Comparison of ENCODE assay signal across 28 cellular contexts in genomic region chr13:112103971-112104872, GRCh38. TPM values are rescaled to one million over a fixed set of nuclear protein-coding genes. Genes with fewer than 3 reads are reported as not detected.
DNase-seq lines count a peak whose midpoint lies in the region; ATAC-seq, FAIRE-seq and TF ChIP-seq lines count a peak whose summit lies in the region.
"Had no signal": no experiment of that assay in that cellular context is flagged by ENCODE, and none has a peak within 500 bp of the region (broad histone marks: within the 10 kb centered on the region; RNA-seq: fewer than 3 reads in every experiment).

No MANE protein-coding gene starts in this region.

- H3K36me3 Mint-ChIP-seq in chondrocyte (ENCODE audit: low read depth) (no peaks in the 10 kb centered on the region), progenitor cell of endocrine pancreas (ENCODE audit: insufficient read depth) (no peaks in the 10 kb centered on the region)
- H3K36me3 Mint-ChIP-seq in stimulated activated memory B cell treated with anti-CD40 and anti-IgM and Interleukin-4, amounts not matched to agents 10 μg/mL and 1 μg/mL and 100 μg/mL, for 72 hours, result no peaks in the 10 kb centered on the region

- intact Hi-C loops in kidney (cut with DNase I) (no loop called here), gastrocnemius medialis (cut with DNase I; ENCODE audit: low total_unique reads) (no loop called here)

- H3K4me1 ChIP-seq in kidney (ENCODE audit: control insufficient read depth in 1 of 2, insufficient read depth in 1 of 2, low read depth in 1 of 2, low read length in 2 of 2) (no peaks in the 10 kb centered on the region), gastrocnemius medialis (no peaks in the 10 kb centered on the region)
- H3K4me1 ChIP-seq: psoas muscle, uterus had no signal

- no peak for TF ChIP-seq CTCF in chondrocyte (IDR thresholded peaks at IDR 0.05)
- TF ChIP-seq CTCF in kidney (IDR thresholded peaks at IDR 0.05; ENCODE audit: borderline replicate concordance, extremely low read depth, insufficient read depth), result no peak
- no peak for TF ChIP-seq CTCF in progenitor cell of endocrine pancreas (IDR thresholded peaks at IDR 0.05; ENCODE audit: unreplicated experiment)
- TF ChIP-seq CTCF in gastrocnemius medialis (IDR thresholded peaks at IDR 0.05 in 4 of 5, conservative IDR thresholded peaks at IDR 0.05 in 1 of 5), result no peak

- in situ Hi-C loops in gastrocnemius medialis (cut with MboI; ENCODE audit: low sequenced_read_pairs in 4 of 4), result no loop called here

- H3K27me3 ChIP-seq in gastrocnemius medialis, result peaks cover 36 to 62% (median 60%) of the 10 kb centered on the region in 3 donors

- H3K4me1 Mint-ChIP-seq in chondrocyte (ENCODE audit: low read depth), result peaks cover 12% of the 10 kb centered on the region
- peaks cover 9% of the 10 kb centered on the region for H3K4me1 Mint-ChIP-seq in progenitor cell of endocrine pancreas (ENCODE audit: low read depth)
- H3K4me1 Mint-ChIP-seq in stimulated activated memory B cell treated with anti-CD40 and anti-IgM and Interleukin-4, amounts not matched to agents 10 μg/mL and 1 μg/mL and 100 μg/mL, for 72 hours, result peaks cover 6% of the 10 kb centered on the region

- no peak overlapping the region for H3K27ac Mint-ChIP-seq in chondrocyte (ENCODE audit: unreplicated experiment)
- no peak overlapping the region for H3K27ac Mint-ChIP-seq in progenitor cell of endocrine pancreas
- H3K27ac Mint-ChIP-seq in stimulated activated memory B cell treated with anti-CD40 and anti-IgM and Interleukin-4, amounts not matched to agents 10 μg/mL and 1 μg/mL and 100 μg/mL, for 72 hours, result no peak overlapping the region
- H3K27ac Mint-ChIP-seq: T-helper 1 cell treated with Interleukin-12 subunit alpha and Interleukin-12 subunit beta and Interleukin-4 antibody, amounts not matched to agents 30 μg/mL and 1 μg/mL, for 36 hours had no signal

- DNase-seq in ELF-1 (ENCODE audit: low read depth, low spot score), result peak; percentile 60
- no peak for DNase-seq in chondrocyte (ENCODE audit: low spot score)
- peak; percentile 65 for DNase-seq in kidney
- no peak for DNase-seq in progenitor cell of endocrine pancreas (ENCODE audit: low spot score, unreplicated experiment)
- no peak for DNase-seq in cortex of kidney (lab: John Stamatoyannopoulos, UW)
- no peak for DNase-seq in gastrocnemius medialis
- DNase-seq: activated CD4-positive, CD25-positive, alpha-beta regulatory T cell; activated CD8-positive, alpha-beta memory T cell treated with anti-CD3 and anti-CD28 coated beads for 24 hours; amniotic stem cell; erythroblast; left lung; MG63; NCI-H1694; NCI-H345; psoas muscle; Right ventricle myocardium superior; stimulated activated naive CD8-positive, alpha-beta T cell treated with anti-CD3 and anti-CD28 coated beads, Interleukin-15, Interleukin-2, amounts not matched to agents 100 U/mL and 50 U/mL, for 24 hours; uterus had no signal

- no peak overlapping the region for H3K27ac ChIP-seq in kidney (ENCODE audit: low read depth in 2 of 2, low read length in 2 of 2)
- no peak overlapping the region for H3K27ac ChIP-seq in gastrocnemius medialis
- H3K27ac ChIP-seq: left lung, psoas muscle, uterus had no signal

- no peak for ATAC-seq in stimulated activated memory B cell treated with anti-CD40 and anti-IgM and Interleukin-4, amounts not matched to agents 10 μg/mL and 1 μg/mL and 100 μg/mL, for 72 hours
- ATAC-seq in gastrocnemius medialis, result no peak
- ATAC-seq in HG02885 (IDR thresholded peaks at IDR 0.05; ENCODE audit: poor library complexity, unreplicated experiment), result no peak
- ATAC-seq: left lung; psoas muscle; stimulated activated naive CD8-positive, alpha-beta T cell treated with anti-CD3 and anti-CD28 coated beads, Interleukin-15, Interleukin-2, amounts not matched to agents 100 U/mL and 50 U/mL, for 24 hours had no signal

- H3K9me3 Mint-ChIP-seq in chondrocyte (ENCODE audit: low read depth), result no peaks in the 10 kb centered on the region
- H3K9me3 Mint-ChIP-seq in progenitor cell of endocrine pancreas (ENCODE audit: low read depth), result no peaks in the 10 kb centered on the region
- no peaks in the 10 kb centered on the region for H3K9me3 Mint-ChIP-seq in stimulated activated memory B cell treated with anti-CD40 and anti-IgM and Interleukin-4, amounts not matched to agents 10 μg/mL and 1 μg/mL and 100 μg/mL, for 72 hours
- H3K9me3 Mint-ChIP-seq: T-helper 1 cell treated with Interleukin-12 subunit alpha and Interleukin-12 subunit beta and Interleukin-4 antibody, amounts not matched to agents 30 μg/mL and 1 μg/mL, for 36 hours had no signal

- no peak overlapping the region for H3K9ac ChIP-seq in kidney (ENCODE audit: low read length in 2 of 2)

- no peak for FAIRE-seq in kidney (lab: Jason Lieb, UNC)
- FAIRE-seq: colon, G401.6, GM12891, H54 had no signal

- H3K4me3 ChIP-seq in kidney (ENCODE audit: low read length in 2 of 2), result no peak overlapping the region
- no peak overlapping the region for H3K4me3 ChIP-seq in gastrocnemius medialis
- H3K4me3 ChIP-seq: left lung, MG63, psoas muscle, uterus had no signal

- H3K9me3 ChIP-seq in kidney (ENCODE audit: control insufficient read depth in 1 of 2, low read length in 2 of 2) (no peaks in the 10 kb centered on the region), gastrocnemius medialis (no peaks in the 10 kb centered on the region)
- H3K9me3 ChIP-seq: left lung, MG63, psoas muscle, uterus had no signal

- H3K4me3 Mint-ChIP-seq in chondrocyte (ENCODE audit: unreplicated experiment) (peak overlapping the region; percentile 22), progenitor cell of endocrine pancreas (ENCODE audit: low read depth) (peak overlapping the region; percentile 16)
- no peak overlapping the region for H3K4me3 Mint-ChIP-seq in stimulated activated memory B cell treated with anti-CD40 and anti-IgM and Interleukin-4, amounts not matched to agents 10 μg/mL and 1 μg/mL and 100 μg/mL, for 72 hours
- H3K4me3 Mint-ChIP-seq: T-helper 1 cell treated with Interleukin-12 subunit alpha and Interleukin-12 subunit beta and Interleukin-4 antibody, amounts not matched to agents 30 μg/mL and 1 μg/mL, for 36 hours had no signal

- no peak for TF ChIP-seq POLR2A in gastrocnemius medialis (IDR thresholded peaks at IDR 0.05)

- H3K27me3 Mint-ChIP-seq in chondrocyte (ENCODE audit: low read depth) (peaks cover 71% of the 10 kb centered on the region), progenitor cell of endocrine pancreas (peaks cover 90% of the 10 kb centered on the region)
- H3K27me3 Mint-ChIP-seq in stimulated activated memory B cell treated with anti-CD40 and anti-IgM and Interleukin-4, amounts not matched to agents 10 μg/mL and 1 μg/mL and 100 μg/mL, for 72 hours, result peaks cover 37% of the 10 kb centered on the region

- no peaks in the 10 kb centered on the region for H3K36me3 ChIP-seq in kidney (ENCODE audit: control insufficient read depth in 1 of 2, insufficient read depth in 2 of 2, low read length in 2 of 2)
- H3K36me3 ChIP-seq in gastrocnemius medialis, result no peaks in the 10 kb centered on the region
- H3K36me3 ChIP-seq: left lung, MG63, uterus had no signal

RNA-seq across cellular contexts. Expression of gene SOX1, which starts 37.3 kb away (rescaled TPM):
- total RNA-seq in chondrocyte (not detected in 3 replicates), kidney (not detected), progenitor cell of endocrine pancreas (0.51 and 0.57 TPM in 2 replicates), gastrocnemius medialis (not detected)
- polyA plus RNA-seq in kidney (ENCODE audit: insufficient read depth, low read depth, low replicate concordance), result not detected
- total RNA-seq: glomerular endothelial cell, HT1080, left lung, psoas muscle, Right ventricle myocardium superior, uterus had no signal
- polyA plus RNA-seq: AG04450, psoas muscle had no signal

Comparison
In these comparisons a context has a peak if more than half of its experiments do, and no peak if none do; other contexts are left out.
1. DNase-seq: peak in ELF-1 (single experiment) and kidney (single experiment); none in chondrocyte (single experiment), progenitor cell of endocrine pancreas (single experiment), cortex of kidney (single experiment) and gastrocnemius medialis (0 of 2).